Comparison of ENCODE assay signal across 8 cellular contexts in genomic region chr19:7829162-7829520, GRCh38. TPM values are rescaled to one million over a fixed set of nuclear protein-coding genes. Genes with fewer than 3 reads are reported as not detected.
A peak's percentile ranks its signal among the peaks of the same experiment; 100 is the strongest.
DNase-seq lines count a peak whose midpoint lies in the region; ATAC-seq lines count a peak whose summit lies in the region.

No MANE protein-coding gene starts in this region.

- H3K9ac ChIP-seq in stomach smooth muscle (ENCODE audit: low read length in 2 of 2) = peak overlapping the region in 1 of 2 donors; percentile 28

- no peak for ATAC-seq in activated T-helper 17 cell treated with anti-CD3 and anti-CD28 coated beads, Interleukin-2, amount 50 U/mL, for 72 hours (replicated peaks)
- ATAC-seq in GM19035 (IDR thresholded peaks at IDR 0.05; ENCODE audit: unreplicated experiment) = no peak

- peak overlapping the region; percentile 59 for H3K4me3 ChIP-seq in iPS-18c (ENCODE audit: insufficient read depth, low read depth, low read length)
- peak overlapping the region; percentile 59 to 68 for H3K4me3 ChIP-seq in stomach smooth muscle (ENCODE audit: low read length in 2 of 2)

- peak overlapping the region; percentile 84 for H3K27ac Mint-ChIP-seq in T-helper 1 cell treated with Interleukin-12 subunit alpha and Interleukin-12 subunit beta and Interleukin-4 antibody, amounts not matched to agents 30 μg/mL and 1 μg/mL, for 36 hours
- peak overlapping the region; percentile 88 for H3K27ac Mint-ChIP-seq in activated T-helper 17 cell treated with anti-CD3 and anti-CD28 coated beads, Interleukin-2, amount 50 U/mL, for 72 hours

- H3K4me1 Mint-ChIP-seq in T-helper 1 cell treated with Interleukin-12 subunit alpha and Interleukin-12 subunit beta and Interleukin-4 antibody, amounts not matched to agents 30 μg/mL and 1 μg/mL, for 36 hours (ENCODE audit: low read depth) = peaks cover 10% of the 10 kb centered on the region
- peaks cover 14% of the 10 kb centered on the region for H3K4me1 Mint-ChIP-seq in activated T-helper 17 cell treated with anti-CD3 and anti-CD28 coated beads, Interleukin-2, amount 50 U/mL, for 72 hours

- no peak overlapping the region for H3K27ac ChIP-seq in stomach smooth muscle (ENCODE audit: low read length)

- peaks cover 4% of the 10 kb centered on the region for H3K27me3 Mint-ChIP-seq in T-helper 1 cell treated with Interleukin-12 subunit alpha and Interleukin-12 subunit beta and Interleukin-4 antibody, amounts not matched to agents 30 μg/mL and 1 μg/mL, for 36 hours (ENCODE audit: low read depth)
- no peaks in the 10 kb centered on the region for H3K27me3 Mint-ChIP-seq in activated T-helper 17 cell treated with anti-CD3 and anti-CD28 coated beads, Interleukin-2, amount 50 U/mL, for 72 hours

- peaks cover 22% of the 10 kb centered on the region for H3K4me1 ChIP-seq in stomach smooth muscle (ENCODE audit: control insufficient read depth, insufficient read depth, low read length)

- H3K9me3 ChIP-seq in iPS-18c (ENCODE audit: control insufficient read depth, insufficient read depth, low read length) = no peaks in the 10 kb centered on the region
- H3K9me3 ChIP-seq in stomach smooth muscle (ENCODE audit: control insufficient read depth in 2 of 2, low read length in 2 of 2) = no peaks in the 10 kb centered on the region

- no peaks in the 10 kb centered on the region for H3K36me3 Mint-ChIP-seq in T-helper 1 cell treated with Interleukin-12 subunit alpha and Interleukin-12 subunit beta and Interleukin-4 antibody, amounts not matched to agents 30 μg/mL and 1 μg/mL, for 36 hours (ENCODE audit: low read depth)
- H3K36me3 Mint-ChIP-seq in activated T-helper 17 cell treated with anti-CD3 and anti-CD28 coated beads, Interleukin-2, amount 50 U/mL, for 72 hours (ENCODE audit: low read depth) = no peaks in the 10 kb centered on the region

- no peaks in the 10 kb centered on the region for H3K36me3 ChIP-seq in stomach smooth muscle (ENCODE audit: control insufficient read depth in 2 of 2, insufficient read depth in 2 of 2, low read length in 2 of 2)

- no peak for DNase-seq in T-helper 1 cell
- no peak for DNase-seq in GF-D8 (lab: John Stamatoyannopoulos, UW)
- no peak for DNase-seq in NCI-H1417 (lab: John Stamatoyannopoulos, UW)

- H3K4me3 Mint-ChIP-seq in T-helper 1 cell treated with Interleukin-12 subunit alpha and Interleukin-12 subunit beta and Interleukin-4 antibody, amounts not matched to agents 30 μg/mL and 1 μg/mL, for 36 hours = peak overlapping the region; percentile 80
- peak overlapping the region; percentile 91 for H3K4me3 Mint-ChIP-seq in activated T-helper 17 cell treated with anti-CD3 and anti-CD28 coated beads, Interleukin-2, amount 50 U/mL, for 72 hours

- H3K27me3 ChIP-seq in stomach smooth muscle (ENCODE audit: control insufficient read depth in 1 of 2, insufficient read depth in 2 of 2, low read length in 2 of 2) = no peaks in the 10 kb centered on the region

- H3K9me3 Mint-ChIP-seq in T-helper 1 cell treated with Interleukin-12 subunit alpha and Interleukin-12 subunit beta and Interleukin-4 antibody, amounts not matched to agents 30 μg/mL and 1 μg/mL, for 36 hours = no peaks in the 10 kb centered on the region
- no peaks in the 10 kb centered on the region for H3K9me3 Mint-ChIP-seq in activated T-helper 17 cell treated with anti-CD3 and anti-CD28 coated beads, Interleukin-2, amount 50 U/mL, for 72 hours

RNA-seq across cellular contexts. Expression of gene EVI5L, which starts 0.9 kb away (rescaled TPM):
- 1 to 10 TPM; 3.6 to 4.5 TPM for total RNA-seq in activated T-helper 17 cell treated with anti-CD3 and anti-CD28 coated beads, Interleukin-2, amount 50 U/mL, for 72 hours

RNA-seq across cellular contexts. Expression of gene PRR36, which starts 45.0 kb away (rescaled TPM):
- total RNA-seq in activated T-helper 17 cell treated with anti-CD3 and anti-CD28 coated beads, Interleukin-2, amount 50 U/mL, for 72 hours = under 1 TPM; 0.19 to 0.21 TPM

RNA-seq across cellular contexts. Expression of gene LRRC8E, which starts 59.2 kb away (rescaled TPM):
- total RNA-seq in activated T-helper 17 cell treated with anti-CD3 and anti-CD28 coated beads, Interleukin-2, amount 50 U/mL, for 72 hours = not detected
